ENCODE assay signal across 25 cellular contexts in the genomic region with DNA sequence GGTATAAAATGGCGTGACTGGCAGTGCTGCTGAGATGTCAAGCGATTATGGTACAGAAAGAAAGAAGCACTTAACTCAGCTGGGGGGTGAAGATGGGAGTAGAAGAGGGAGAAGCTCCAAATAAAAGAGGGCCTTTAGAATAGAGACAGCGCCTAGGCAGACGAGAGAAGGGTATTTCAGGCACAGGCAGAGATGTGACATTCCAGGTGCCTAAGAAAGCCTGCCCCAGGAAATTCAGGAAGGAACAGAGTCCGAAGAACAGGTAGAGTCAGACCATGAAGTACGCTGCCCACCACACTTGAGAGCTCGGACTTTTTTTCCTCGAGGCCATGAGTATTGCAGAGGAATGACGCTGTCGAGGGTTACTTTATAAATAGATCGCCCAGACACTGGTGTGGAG.
"Had no signal": no experiment of that assay in that cellular context is flagged by ENCODE, and none has a peak within 500 bp of the region (broad histone marks: within the 10 kb centered on the region; RNA-seq: fewer than 3 reads in every experiment).

No MANE protein-coding gene starts in this region.

- H3K4me3 ChIP-seq: left ventricle myocardium inferior, mucosa of descending colon, psoas muscle, right lobe of liver, smooth muscle cell, tibial nerve, uterus had no signal

- H3K27me3 ChIP-seq: right lobe of liver, tibial nerve, uterus had no signal

- H3K9me3 Mint-ChIP-seq: memory B cell; natural killer cell treated with Interleukin-12 subunit alpha and Interleukin-12 subunit beta and Interleukin-15 and Interleukin-18, amount 100 ng/mL, for 72 hours; neural crest cell; stimulated activated memory B cell treated with anti-CD40 and anti-IgM and Interleukin-4, amounts not matched to agents 10 μg/mL and 1 μg/mL and 100 μg/mL, for 72 hours; stimulated activated naive CD8-positive, alpha-beta T cell treated with anti-CD3 and anti-CD28 coated beads, Interleukin-15, amount 100 ng/mL, for 72 hours had no signal

- H3K4me3 Mint-ChIP-seq: memory B cell; naive thymus-derived CD4-positive, alpha-beta T cell; natural killer cell treated with Interleukin-12 subunit alpha and Interleukin-12 subunit beta and Interleukin-15 and Interleukin-18, amount 100 ng/mL, for 72 hours; neural crest cell; stimulated activated memory B cell treated with anti-CD40 and anti-IgM and Interleukin-4, amounts not matched to agents 10 μg/mL and 1 μg/mL and 100 μg/mL, for 72 hours; stimulated activated naive CD8-positive, alpha-beta T cell treated with anti-CD3 and anti-CD28 coated beads, Interleukin-15, amount 100 ng/mL, for 72 hours; type B pancreatic cell had no signal

- H3K36me3 Mint-ChIP-seq: memory B cell; naive thymus-derived CD4-positive, alpha-beta T cell; natural killer cell treated with Interleukin-12 subunit alpha and Interleukin-12 subunit beta and Interleukin-15 and Interleukin-18, amount 100 ng/mL, for 72 hours; stimulated activated memory B cell treated with anti-CD40 and anti-IgM and Interleukin-4, amounts not matched to agents 10 μg/mL and 1 μg/mL and 100 μg/mL, for 72 hours; type B pancreatic cell had no signal

- ATAC-seq: mucosa of descending colon; naive thymus-derived CD4-positive, alpha-beta T cell; natural killer cell treated with Interleukin-12 subunit alpha and Interleukin-12 subunit beta and Interleukin-15 and Interleukin-18, amount 100 ng/mL, for 72 hours; psoas muscle; right lobe of liver; stimulated activated memory B cell treated with anti-CD40 and anti-IgM and Interleukin-4, amounts not matched to agents 10 μg/mL and 1 μg/mL and 100 μg/mL, for 72 hours; stimulated activated naive CD8-positive, alpha-beta T cell treated with anti-CD3 and anti-CD28 coated beads, Interleukin-15, amount 100 ng/mL, for 72 hours had no signal

- H3K27ac Mint-ChIP-seq: memory B cell; naive thymus-derived CD4-positive, alpha-beta T cell; natural killer cell treated with Interleukin-12 subunit alpha and Interleukin-12 subunit beta and Interleukin-15 and Interleukin-18, amount 100 ng/mL, for 72 hours; stimulated activated memory B cell treated with anti-CD40 and anti-IgM and Interleukin-4, amounts not matched to agents 10 μg/mL and 1 μg/mL and 100 μg/mL, for 72 hours; stimulated activated naive CD8-positive, alpha-beta T cell treated with anti-CD3 and anti-CD28 coated beads, Interleukin-15, amount 100 ng/mL, for 72 hours; type B pancreatic cell had no signal

- H3K36me3 ChIP-seq: left ventricle myocardium inferior, neutrophil, right lobe of liver, tibial nerve, uterus had no signal

- H3K27me3 Mint-ChIP-seq: memory B cell; stimulated activated memory B cell treated with anti-CD40 and anti-IgM and Interleukin-4, amounts not matched to agents 10 μg/mL and 1 μg/mL and 100 μg/mL, for 72 hours; stimulated activated naive CD8-positive, alpha-beta T cell treated with anti-CD3 and anti-CD28 coated beads, Interleukin-15, amount 100 ng/mL, for 72 hours; type B pancreatic cell had no signal

- H3K27ac ChIP-seq: left ventricle myocardium inferior, neutrophil, parathyroid adenoma, psoas muscle, right lobe of liver, tibial nerve, uterus had no signal

- DNase-seq: islet precursor cell; left ventricle myocardium inferior; midbrain; mucosa of descending colon; naive thymus-derived CD4-positive, alpha-beta T cell; occipital lobe; psoas muscle; right lobe of liver; stimulated activated CD4-positive, alpha-beta T cell treated with anti-CD3 and anti-CD28 coated beads, Interleukin-1b, Interleukin-23, amount 100 ng/mL, for 48 hours; stimulated activated CD4-positive, alpha-beta T cell treated with anti-CD3 and anti-CD28 coated beads, Interleukin-2, amount 100 ng/mL, for 48 hours; stimulated activated CD4-positive, alpha-beta T cell treated with anti-CD3 and anti-CD28 coated beads, Interleukin-4, amount 100 ng/mL, for 4 hours; stimulated activated CD8-positive, alpha-beta memory T cell treated with anti-CD3 and anti-CD28 coated beads, Interleukin-4, amount 100 ng/mL, for 48 hours; stimulated activated naive CD4-positive, alpha-beta T cell treated with Interleukin-2 at 50 U/mL for 16 hours; stimulated activated naive CD8-positive, alpha-beta T cell treated with anti-CD3 and anti-CD28 coated beads, Interleukin-15, amount 100 ng/mL, for 72 hours; substantia nigra; uterus had no signal

- H3K4me1 Mint-ChIP-seq: naive thymus-derived CD4-positive, alpha-beta T cell; neural crest cell; stimulated activated naive CD8-positive, alpha-beta T cell treated with anti-CD3 and anti-CD28 coated beads, Interleukin-15, amount 100 ng/mL, for 72 hours had no signal

- H3K79me2 ChIP-seq: parathyroid adenoma had no signal

- H3K4me1 ChIP-seq: left ventricle myocardium inferior, parathyroid adenoma, psoas muscle, tibial nerve, uterus had no signal

- H3K9me3 ChIP-seq: left ventricle myocardium inferior, mucosa of descending colon, neutrophil, psoas muscle, right lobe of liver, tibial nerve, uterus had no signal

- H3K9ac ChIP-seq: parathyroid adenoma had no signal

- H3K4me2 ChIP-seq: smooth muscle cell had no signal

- H2AFZ ChIP-seq: parathyroid adenoma had no signal
